23 cellular contexts compared by ENCODE assay signal in the genomic region with DNA sequence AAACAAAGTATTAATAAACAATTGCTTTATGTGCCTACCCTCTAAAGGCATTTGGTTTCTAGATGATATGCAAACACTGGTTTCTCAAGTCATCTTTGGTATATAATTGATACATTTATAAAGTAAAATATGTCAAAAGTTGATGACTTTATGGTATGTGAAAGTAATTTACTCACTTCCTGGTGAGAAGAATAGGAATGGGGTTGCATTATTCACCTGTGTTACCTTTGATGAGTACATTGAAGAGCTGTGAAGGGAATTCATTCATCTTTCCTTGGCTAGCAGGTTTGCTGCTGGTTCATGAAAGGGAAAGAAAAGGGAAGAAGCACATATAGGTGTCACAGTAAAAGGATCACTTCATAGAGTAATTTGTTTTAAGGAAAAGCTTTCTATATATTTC. TPM values are rescaled to one million over a fixed set of nuclear protein-coding genes. Genes with fewer than 3 reads are reported as not detected.
DNase-seq lines count a peak whose midpoint lies in the region; ATAC-seq and TF ChIP-seq lines count a peak whose summit lies in the region.
"Had no signal": no experiment of that assay in that cellular context is flagged by ENCODE, and none has a peak within 500 bp of the region (broad histone marks: within the 10 kb centered on the region; RNA-seq: fewer than 3 reads in every experiment).

No MANE protein-coding gene starts in this region.

- H3K79me2 ChIP-seq in PC-3 (ENCODE audit: low read length) = peaks cover 15% of the 10 kb centered on the region; the same call in 1 of the 2 replicates
- peaks cover 65% of the 10 kb centered on the region for H3K79me2 ChIP-seq in parathyroid adenoma

- H3K9me3 ChIP-seq in PC-3 (ENCODE audit: low read length) (peaks cover 3% of the 10 kb centered on the region; the same call in 1 of the 2 replicates), parathyroid adenoma (ENCODE audit: control insufficient read depth, low read length) (no peaks in the 10 kb centered on the region), spleen (peaks cover 0 to 18% (median 15%) of the 10 kb centered on the region in 8 donors), lower lobe of right lung (peaks cover 8% of the 10 kb centered on the region)
- H3K9me3 ChIP-seq: Peyer's patch, SK-N-SH had no signal

- no peak for TF ChIP-seq CTCF in PC-3 (conservative IDR thresholded peaks at IDR 0.05; ENCODE audit: low read depth, low read length)
- no peak for TF ChIP-seq CTCF in chondrocyte (IDR thresholded peaks at IDR 0.05)
- TF ChIP-seq CTCF in parathyroid adenoma (IDR thresholded peaks at IDR 0.05) = no peak
- TF ChIP-seq CTCF in spleen (IDR thresholded peaks at IDR 0.05 in 8 of 11, conservative IDR thresholded peaks at IDR 0.05 in 3 of 11) = no peak
- no peak for TF ChIP-seq CTCF in lower lobe of right lung (IDR thresholded peaks at IDR 0.05)

- BruUV-seq in PC-3 (replicated peaks; lab: Mats Ljungman, UMichigan) = no TSS peak

- no peak overlapping the region for H3K4me2 ChIP-seq in PC-3 (ENCODE audit: low read length)
- peak overlapping the region; percentile 34 for H3K4me2 ChIP-seq in parathyroid adenoma (ENCODE audit: low read length)
- H3K4me2 ChIP-seq: KMS-11, SK-N-SH had no signal

- H3K36me3 ChIP-seq in PC-3 (ENCODE audit: low read depth, low read length) (peaks cover 12% of the 10 kb centered on the region), parathyroid adenoma (ENCODE audit: control insufficient read depth, insufficient read depth, low read length) (no peaks in the 10 kb centered on the region), spleen (peaks cover 0 to 18% (median 9%) of the 10 kb centered on the region in 6 donors), lower lobe of right lung (peaks cover 10% of the 10 kb centered on the region)

- no peak for TF ChIP-seq POLR2A in spleen (IDR thresholded peaks at IDR 0.05)

- intact Hi-C loops in PC-3 (cut with micrococcal nuclease) (no loop called here), spleen (cut with DNase I; ENCODE audit: low total_unique reads) (no loop called here), lower lobe of right lung (cut with DNase I) (no loop called here)

- peak overlapping the region; percentile 87 for H3K27ac Mint-ChIP-seq in chondrocyte (ENCODE audit: unreplicated experiment)
- H3K27ac Mint-ChIP-seq: CD4-positive, CD25-positive, alpha-beta regulatory T cell; IgD-negative memory B cell had no signal

- H3K27ac ChIP-seq in PC-3 (ENCODE audit: low read length) (no peak overlapping the region), parathyroid adenoma (peak overlapping the region; percentile 68), spleen (no peak overlapping the region), lower lobe of right lung (no peak overlapping the region)
- H3K27ac ChIP-seq: 22Rv1, GM23248, KMS-11, Peyer's patch had no signal

- ATAC-seq in PC-3 (no peak), lower lobe of right lung (no peak)

- DNase-seq in DMS79 treated with DMSO at 0.1 percent for 48 hours (lab: John Stamatoyannopoulos, UW) (peak; percentile 54), DMS79 (lab: John Stamatoyannopoulos, UW) (no peak), PC-3 (peak; percentile 7), chondrocyte (ENCODE audit: low spot score) (no peak), spleen (no peak), lower lobe of right lung (no peak)
- DNase-seq in activated CD4-positive, alpha-beta T cell treated with anti-CD3 and anti-CD28 coated beads for 1 hour = no peak
- DNase-seq: CD4-positive, CD25-positive, alpha-beta regulatory T cell; GM23248; H7; NCI-H1092 treated with DMSO at 0.1 percent for 48 hours; NCI-H1436; NCI-H187 treated with DMSO at 0.1 percent for 48 hours; NCI-H446 treated with DMSO at 0.1 percent for 48 hours; NCI-H526; Peyer's patch; SIG-M5; SK-N-SH; SW 1271 had no signal

- H3K4me3 ChIP-seq in PC-3 (ENCODE audit: low read length) = no peak overlapping the region
- peak overlapping the region; percentile 1 for H3K4me3 ChIP-seq in parathyroid adenoma (ENCODE audit: low read depth, low read length)
- no peak overlapping the region for H3K4me3 ChIP-seq in spleen
- no peak overlapping the region for H3K4me3 ChIP-seq in lower lobe of right lung
- H3K4me3 ChIP-seq: GM23248, Peyer's patch had no signal

- H3K27me3 Mint-ChIP-seq in chondrocyte (ENCODE audit: low read depth) = no peaks in the 10 kb centered on the region
- H3K27me3 Mint-ChIP-seq: CD4-positive, CD25-positive, alpha-beta regulatory T cell; IgD-negative memory B cell had no signal

- H3K9me2 ChIP-seq in PC-3 (replicated peaks; ENCODE audit: low read length) = no peaks in the 10 kb centered on the region
- H3K9me2 ChIP-seq: SK-N-SH had no signal

- peaks cover 29% of the 10 kb centered on the region for H3K4me1 ChIP-seq in PC-3 (ENCODE audit: insufficient read depth, low read length)
- H3K4me1 ChIP-seq in parathyroid adenoma = peaks cover 65% of the 10 kb centered on the region
- peaks cover 0 to 18% (median 0%) of the 10 kb centered on the region in 6 donors for H3K4me1 ChIP-seq in spleen
- peaks cover 6% of the 10 kb centered on the region for H3K4me1 ChIP-seq in lower lobe of right lung
- H3K4me1 ChIP-seq: Peyer's patch had no signal

- no peak overlapping the region for H3K9ac ChIP-seq in PC-3 (ENCODE audit: low read length)
- no peak overlapping the region for H3K9ac ChIP-seq in parathyroid adenoma
- H3K9ac ChIP-seq: GM23248, KMS-11, SK-N-SH had no signal

- H3K9me3 Mint-ChIP-seq in chondrocyte (ENCODE audit: low read depth) = no peaks in the 10 kb centered on the region

- H3K27me3 ChIP-seq in PC-3 (ENCODE audit: low read length) (no peaks in the 10 kb centered on the region), parathyroid adenoma (ENCODE audit: control insufficient read depth, insufficient read depth, low read length) (no peaks in the 10 kb centered on the region), spleen (replicated peaks in 1 of 7) (no peaks in the 10 kb centered on the region), lower lobe of right lung (ENCODE audit: low read depth) (no peaks in the 10 kb centered on the region)
- H3K27me3 ChIP-seq: Peyer's patch had no signal

- POLR2A ChIA-PET in PC-3 (lab: Charles Lee; ENCODE audit: unreplicated experiment) = no interaction called here

- no peaks in the 10 kb centered on the region for H3F3A ChIP-seq in PC-3 (ENCODE audit: low read length, unreplicated experiment)

- peaks cover 99% of the 10 kb centered on the region for H3K4me1 Mint-ChIP-seq in chondrocyte (ENCODE audit: low read depth)
- H3K4me1 Mint-ChIP-seq: CD4-positive, CD25-positive, alpha-beta regulatory T cell; IgD-negative memory B cell had no signal

- H4K20me1 ChIP-seq in PC-3 (ENCODE audit: low read length) = no peaks in the 10 kb centered on the region

- peaks cover 10% of the 10 kb centered on the region for H3K36me3 Mint-ChIP-seq in chondrocyte (ENCODE audit: low read depth)
- H3K36me3 Mint-ChIP-seq: CD4-positive, CD25-positive, alpha-beta regulatory T cell; IgD-negative memory B cell had no signal

- CTCF ChIA-PET in PC-3 (lab: Charles Lee) = no interaction called here

- no peak overlapping the region for H3K4me3 Mint-ChIP-seq in chondrocyte (ENCODE audit: unreplicated experiment)
- H3K4me3 Mint-ChIP-seq: CD4-positive, CD25-positive, alpha-beta regulatory T cell; IgD-negative memory B cell had no signal

- H2AFZ ChIP-seq in PC-3 (ENCODE audit: low read length) = no peak overlapping the region
- H2AFZ ChIP-seq in parathyroid adenoma = no peak overlapping the region
- H2AFZ ChIP-seq: GM23248 had no signal

RNA-seq across cellular contexts. Expression of a gene that starts 20.4 kb away (rescaled TPM):
- 4.5 and 7.7 TPM in 2 replicates for total RNA-seq in PC-3 (2014; rRNA removed)
- 51.5 to 72.5 TPM (median 54.6 TPM) in 3 replicates for total RNA-seq in chondrocyte
- total RNA-seq in spleen = 10 to 100 TPM in 5 of 7 donors, 1 to 10 TPM in 2; 8.6 to 17.1 (median 11.8) TPM
- 1 to 10 TPM in 1 of 3 donors, under 1 TPM in 2; 0.89 to 1.5 (median 0.99) TPM for polyA plus RNA-seq in spleen
- 25.5 TPM for total RNA-seq in lower lobe of right lung
- polyA plus RNA-seq: CD4-positive, CD25-positive, alpha-beta regulatory T cell; IgD-negative memory B cell had no signal

Comparison
In these comparisons a context has a peak if more than half of its experiments do, and no peak if none do; other contexts are left out.
1. DNase-seq: peak in DMS79 treated with DMSO at 0.1 percent for 48 hours (single experiment) and PC-3 (single experiment); none in DMS79 (single experiment), chondrocyte (single experiment), spleen (single experiment), activated CD4-positive, alpha-beta T cell treated with anti-CD3 and anti-CD28 coated beads for 1 hour (single experiment) and lower lobe of right lung (single experiment).